Comparison of ENCODE assay signal across 20 cellular contexts in genomic region chr3:128468285-128468790, GRCh38. TPM values are rescaled to one million over a fixed set of nuclear protein-coding genes. Genes with fewer than 3 reads are reported as not detected.
A peak's percentile ranks its signal among the peaks of the same experiment; 100 is the strongest.
DNase-seq lines count a peak whose midpoint lies in the region; ATAC-seq, FAIRE-seq and TF ChIP-seq lines count a peak whose summit lies in the region.
"Had no signal": no experiment of that assay in that cellular context is flagged by ENCODE, and none has a peak within 500 bp of the region (broad histone marks: within the 10 kb centered on the region; RNA-seq: fewer than 3 reads in every experiment).

No MANE protein-coding gene starts in this region.

- no peaks in the 10 kb centered on the region for H4K20me1 ChIP-seq in HepG2 (ENCODE audit: insufficient read depth, low read length)
- H4K20me1 ChIP-seq in K562 (replicated peaks; ENCODE audit: control insufficient read depth, insufficient read depth, low read length), result no peaks in the 10 kb centered on the region
- H4K20me1 ChIP-seq: BLaER1 had no signal

- TF ChIP-seq EP300 in HepG2 (IDR thresholded peaks at IDR 0.05; ENCODE audit: low read depth in 2 of 2, low read length in 2 of 2), result no peak
- TF ChIP-seq EP300 in HepG2 (CRISPR knock-in tag; IDR thresholded peaks at IDR 0.05; ENCODE audit: borderline replicate concordance), result no peak
- TF ChIP-seq EP300 in K562 (IDR thresholded peaks at IDR 0.05; ENCODE audit: low read length), result no peak

- POLR2A ChIA-PET in HepG2 (lab: Yijun Ruan, JAX), result no interaction called here
- POLR2A ChIA-PET in K562 (lab: Yijun Ruan, JAX), result interaction anchor here (0.7 to 1.6 kb wide), 4 partner anchors 9 to 35 kb away, joined by 3 to 7 read pairs (median 3); no protein-coding TSS in a partner anchor

- H3K36me3 ChIP-seq in HepG2 (replicated peaks in 1 of 2; ENCODE audit: control insufficient read depth in 1 of 2, insufficient read depth in 2 of 2, low read length in 2 of 2) (no peaks in the 10 kb centered on the region), right lobe of liver (no peaks in the 10 kb centered on the region), K562 (ENCODE audit: control insufficient read depth, insufficient read depth, low read length) (no peaks in the 10 kb centered on the region)
- H3K36me3 ChIP-seq: BLaER1 had no signal

- no peaks in the 10 kb centered on the region for H3K79me2 ChIP-seq in HepG2 (ENCODE audit: insufficient read depth, low read length)
- no peaks in the 10 kb centered on the region for H3K79me2 ChIP-seq in K562 (ENCODE audit: control insufficient read depth, insufficient read depth, low read length)

- H3K4me1 ChIP-seq in HepG2 (ENCODE audit: insufficient read depth, low read length) (no peaks in the 10 kb centered on the region; the same call in 1 of the 2 replicates), right lobe of liver (no peaks in the 10 kb centered on the region), K562 (replicated peaks in 1 of 2; ENCODE audit: control insufficient read depth in 2 of 2, insufficient read depth in 2 of 2, low read length in 2 of 2) (peaks cover 15 to 30% of the 10 kb centered on the region in 2 experiments; a peak in 4 of 5 replicates)

- H3K9me3 ChIP-seq in HepG2 (ENCODE audit: low read length) (no peaks in the 10 kb centered on the region), right lobe of liver (no peaks in the 10 kb centered on the region), K562 (replicated peaks; ENCODE audit: control insufficient read depth, insufficient read depth, low read depth, low read length) (no peaks in the 10 kb centered on the region)
- H3K9me3 ChIP-seq: BLaER1 had no signal

- TF ChIP-seq RAD21 in HepG2 (CRISPR knock-in tag; IDR thresholded peaks at IDR 0.05) (no peak), K562 (CRISPR knock-in tag; conservative IDR thresholded peaks at IDR 0.05 in 1 of 2, IDR thresholded peaks at IDR 0.05 in 1 of 2) (no peak)

- H3K9me1 ChIP-seq in K562 (ENCODE audit: control insufficient read depth, insufficient read depth, low read length), result peaks cover 3% of the 10 kb centered on the region

- no peak for TF ChIP-seq CTCF in HepG2 (CRISPR knock-in tag; IDR thresholded peaks at IDR 0.05)
- no peak for TF ChIP-seq CTCF in right lobe of liver (IDR thresholded peaks at IDR 0.05)
- no peak for TF ChIP-seq CTCF in K562 (IDR thresholded peaks at IDR 0.05 in 2 of 3, conservative IDR thresholded peaks at IDR 0.05 in 1 of 3; ENCODE audit: insufficient read depth in 2 of 3, low read depth in 1 of 3, low read length in 3 of 3)
- TF ChIP-seq CTCF in coronary artery (IDR thresholded peaks at IDR 0.05), result no peak

- no peak overlapping the region for H3K9ac ChIP-seq in HepG2 (ENCODE audit: insufficient read depth, low read depth, low read length)
- no peak overlapping the region for H3K9ac ChIP-seq in K562 (ENCODE audit: insufficient read depth in 1 of 2, low read depth in 2 of 2, low read length in 2 of 2)
- H3K9ac ChIP-seq: BLaER1 had no signal

- TF ChIP-seq POLR2A in HepG2 (IDR thresholded peaks at IDR 0.05; ENCODE audit: insufficient read depth in 1 of 2, low read depth in 2 of 2, low read length in 2 of 2), result no peak
- TF ChIP-seq POLR2A in right lobe of liver (IDR thresholded peaks at IDR 0.05), result no peak
- TF ChIP-seq POLR2A in K562 (conservative IDR thresholded peaks at IDR 0.05), result no peak

- intact Hi-C loops in HepG2 (cut with micrococcal nuclease; ENCODE audit: unreplicated experiment) (no loop called here), right lobe of liver (cut with DNase I) (no loop called here), K562 (cut with micrococcal nuclease) (no loop called here)

- H3K4me2 ChIP-seq in HepG2 (ENCODE audit: low read depth, low read length) (no peak overlapping the region), K562 (ENCODE audit: insufficient read depth, low read length) (no peak overlapping the region)
- H3K4me2 ChIP-seq: BLaER1 had no signal

- no peak overlapping the region for H3K4me3 ChIP-seq in HepG2 (replicated peaks in 1 of 3; ENCODE audit: insufficient read depth in 1 of 3, low read depth in 2 of 3, low read length in 3 of 3)
- H3K4me3 ChIP-seq in right lobe of liver, result no peak overlapping the region
- H3K4me3 ChIP-seq in K562, result no peak overlapping the region
- H3K4me3 ChIP-seq in coronary artery, result no peak overlapping the region
- H3K4me3 ChIP-seq: BLaER1 had no signal

- in situ Hi-C loops in HepG2 (cut with HindIII; ENCODE audit: extremely low pct_ligation_motif_present, low pct_unique_long_range_greater_than_20kb) (no loop called here), K562 (cut with MboI) (no loop called here)

- no peak for ATAC-seq in HepG2
- no peak for ATAC-seq in right lobe of liver
- ATAC-seq in K562, result no peak
- no peak for ATAC-seq in HG02938 (IDR thresholded peaks at IDR 0.05; ENCODE audit: unreplicated experiment)

- H2AFZ ChIP-seq in HepG2 (ENCODE audit: low read length) (no peak overlapping the region), K562 (ENCODE audit: low read depth, low read length) (no peak overlapping the region)

- 25% methylated on average over 12 of the region's 17 CpGs for WGBS in HepG2 (ENCODE audit: low lambda C conversion rate)
- WGBS in right lobe of liver (ENCODE audit: insufficient coverage, low coverage, low lambda C conversion rate, missing lambda C conversion rate), result 40% methylated on average over 1 of the region's 17 CpGs
- 53% methylated on average over 15 of the region's 17 CpGs for whole genome bisulfite sequencing in K562 (ENCODE audit: insufficient coverage, low coverage, missing lambda C conversion rate)

- FAIRE-seq in HepG2 (lab: Jason Lieb, UNC) (no peak), K562 (lab: Jason Lieb, UNC) (no peak)
- FAIRE-seq: G401.6, GM12891, GM19239, H1 had no signal

- H3K27ac ChIP-seq in HepG2 (ENCODE audit: extremely low read length, insufficient read depth, low read length), result no peak overlapping the region
- no peak overlapping the region for H3K27ac ChIP-seq in right lobe of liver
- no peak overlapping the region for H3K27ac ChIP-seq in K562 (ENCODE audit: extremely low read depth, low read depth, low read length)
- no peak overlapping the region for H3K27ac ChIP-seq in coronary artery
- H3K27ac ChIP-seq: 22Rv1, BLaER1 had no signal

- H3K27me3 ChIP-seq in HepG2 (ENCODE audit: control insufficient read depth in 1 of 2, insufficient read depth in 2 of 2, low read length in 2 of 2), result peaks cover 15 to 90% of the 10 kb centered on the region in 2 experiments
- H3K27me3 ChIP-seq in right lobe of liver, result no peaks in the 10 kb centered on the region
- H3K27me3 ChIP-seq in K562 (ENCODE audit: control insufficient read depth in 2 of 2, insufficient read depth in 2 of 2, low read length in 2 of 2), result peaks cover 4 to 21% of the 10 kb centered on the region in 2 experiments; a peak in 4 of 5 replicates
- H3K27me3 ChIP-seq: BLaER1 had no signal

- DNase-seq in HepG2 (ENCODE audit: low spot score), result no peak
- no peak for DNase-seq in right lobe of liver
- peak; percentile 95 for DNase-seq in SK-N-DZ (ENCODE audit: low spot score)
- DNase-seq in K562 (ENCODE audit: extremely low read depth in 1 of 4, low spot score in 3 of 4), result no peak
- DNase-seq in NCI-H748 treated with DMSO at 0.1 percent for 48 hours (lab: John Stamatoyannopoulos, UW), result no peak
- DNase-seq in CD1c-positive myeloid dendritic cell (ENCODE audit: extremely low spot score), result no peak
- DNase-seq in coronary artery (ENCODE audit: low spot score), result no peak
- DNase-seq: CD4-positive, CD25-positive, alpha-beta regulatory T cell; DMS79 treated with DMSO at 0.1 percent for 48 hours; EL; HCEC 1CT had no signal

- CTCF ChIA-PET in HepG2 (lab: Yijun Ruan, JAX; ENCODE audit: low intra/inter-chr PET ratio, low total read pairs), result no interaction called here
- CTCF ChIA-PET in K562 (lab: Yijun Ruan, JAX; ENCODE audit: low intra/inter-chr PET ratio), result no interaction called here

- BruUV-seq in HepG2 (replicated peaks; lab: Mats Ljungman, UMichigan), result no TSS peak
- BruUV-seq in K562 (replicated peaks; lab: Mats Ljungman, UMichigan), result no TSS peak

RNA-seq across cellular contexts. Expression of gene DNAJB8, which starts 1.6 kb away (rescaled TPM):
- total RNA-seq in HepG2 (2016; rRNA removed; fragmentation: Illumina TruSeq; extraction: Trizol) (not detected in 2 replicates), right lobe of liver (not detected), K562 (2014; rRNA removed) (0.04 TPM in 1 of 2 replicates, not detected in the other), K562 (2014; rRNA removed; fragmentation: Illumina TruSeq; extraction: Trizol) (not detected in 2 replicates), K562 (2015; rRNA removed; fragmentation: Illumina TruSeq; extraction: Trizol) (not detected in 2 replicates), K562 (2021) (not detected in 2 replicates)
- not detected in 2 replicates for total RNA-seq in HepG2 (2016; cell fraction: cytosol; rRNA removed; fragmentation: Illumina TruSeq; extraction: Trizol; ENCODE audit: low read depth)
- not detected in 2 replicates for total RNA-seq in HepG2 (2016; cell fraction: insoluble cytoplasmic fraction; rRNA removed; fragmentation: Illumina TruSeq; extraction: Trizol)
- not detected in 2 replicates for total RNA-seq in HepG2 (2016; cell fraction: membrane; rRNA removed; fragmentation: Illumina TruSeq; extraction: Trizol)
- not detected in 2 replicates for total RNA-seq in HepG2 (2016; cell fraction: nucleus; rRNA removed; fragmentation: Illumina TruSeq; extraction: Trizol)
- polyA plus RNA-seq in HepG2 (2011; rRNA removed) (not detected in 2 replicates), K562 (2011; rRNA removed) (not detected in 2 replicates), K562 (2014; fragmentation: Illumina TruSeq; extraction: Trizol) (not detected in 2 replicates), K562 (2014; fragmentation: Nextera tagmentation; extraction: Ambion mirVana) (not detected), K562 (2014; rRNA removed) (not detected in 2 replicates)
- not detected in 2 replicates for polyA plus RNA-seq in HepG2 (2011; cell fraction: cytosol; rRNA removed)
- not detected in 2 replicates for polyA plus RNA-seq in HepG2 (2011; cell fraction: nucleus; rRNA removed)
- not detected in 2 replicates for polyA plus RNA-seq in HepG2 (2012)
- polyA plus RNA-seq in HepG2 (2016; cell fraction: cytosol; fragmentation: Illumina TruSeq; extraction: Trizol; ENCODE audit: low read depth), result not detected in 2 replicates
- not detected in 2 replicates for polyA plus RNA-seq in HepG2 (2016; cell fraction: insoluble cytoplasmic fraction; fragmentation: Illumina TruSeq; extraction: Trizol; ENCODE audit: low read depth)
- not detected in 2 replicates for polyA plus RNA-seq in HepG2 (2016; cell fraction: membrane; fragmentation: Illumina TruSeq; extraction: Trizol; ENCODE audit: low read depth)
- not detected in 2 replicates for polyA plus RNA-seq in HepG2 (2016; cell fraction: nucleus; fragmentation: Illumina TruSeq; extraction: Trizol; ENCODE audit: insufficient read depth, low read depth)
- polyA minus RNA-seq in HepG2 (2011; rRNA and poly(A)+ RNA removed; ENCODE audit: low replicate concordance), result not detected in 2 replicates
- polyA minus RNA-seq in HepG2 (2011; cell fraction: cytosol; rRNA and poly(A)+ RNA removed), result not detected in 2 replicates
- polyA minus RNA-seq in HepG2 (2011; cell fraction: nucleus; rRNA and poly(A)+ RNA removed), result not detected in 2 replicates
- polyA plus RNA-seq in SK-N-DZ (2014; cell fraction: cytosol; rRNA removed), result not detected in 2 replicates
- not detected in 2 replicates for polyA plus RNA-seq in SK-N-DZ (2014; cell fraction: nucleus; rRNA removed)
- not detected in 2 replicates for total RNA-seq in K562 (2011; cell fraction: chromatin; rRNA removed; ENCODE audit: low replicate concordance)
- not detected in 2 replicates for total RNA-seq in K562 (2011; cell fraction: nucleolus; rRNA removed)
- not detected in 2 replicates for total RNA-seq in K562 (2011; cell fraction: nucleoplasm; rRNA removed)
- not detected in 2 replicates for polyA plus RNA-seq in K562 (2011; cell fraction: cytosol; rRNA removed)
- not detected in 2 replicates for polyA plus RNA-seq in K562 (2011; cell fraction: nucleus; rRNA removed)
- not detected in 2 replicates for polyA plus RNA-seq in K562 (2012)
- polyA minus RNA-seq in K562 (2011; rRNA and poly(A)+ RNA removed), result not detected in 2 replicates
- not detected in 2 replicates for polyA minus RNA-seq in K562 (2011; cell fraction: cytosol; rRNA and poly(A)+ RNA removed)
- not detected in 2 replicates for polyA minus RNA-seq in K562 (2011; cell fraction: nucleus; rRNA and poly(A)+ RNA removed)
- total RNA-seq: A673; CD4-positive, CD25-positive, alpha-beta regulatory T cell; H1; HT1080 had no signal
- polyA plus RNA-seq: CD4-positive, CD25-positive, alpha-beta regulatory T cell; H1 had no signal

RNA-seq across cellular contexts. Expression of gene GATA2, which starts 24.7 kb away (rescaled TPM):
- total RNA-seq in HepG2 (2016; rRNA removed; fragmentation: Illumina TruSeq; extraction: Trizol), result 4.7 and 6.2 TPM in 2 replicates
- total RNA-seq in HepG2 (2016; cell fraction: cytosol; rRNA removed; fragmentation: Illumina TruSeq; extraction: Trizol; ENCODE audit: low read depth), result 1.6 and 1.7 TPM in 2 replicates
- total RNA-seq in HepG2 (2016; cell fraction: insoluble cytoplasmic fraction; rRNA removed; fragmentation: Illumina TruSeq; extraction: Trizol), result 3.4 and 6.3 TPM in 2 replicates
- 4.7 and 5.3 TPM in 2 replicates for total RNA-seq in HepG2 (2016; cell fraction: membrane; rRNA removed; fragmentation: Illumina TruSeq; extraction: Trizol)
- 5.3 and 7.2 TPM in 2 replicates for total RNA-seq in HepG2 (2016; cell fraction: nucleus; rRNA removed; fragmentation: Illumina TruSeq; extraction: Trizol)
- 3.4 and 3.5 TPM in 2 replicates for polyA plus RNA-seq in HepG2 (2011; rRNA removed)
- 2.0 and 3.5 TPM in 2 replicates for polyA plus RNA-seq in HepG2 (2011; cell fraction: cytosol; rRNA removed)
- polyA plus RNA-seq in HepG2 (2011; cell fraction: nucleus; rRNA removed), result 9.7 and 17.3 TPM in 2 replicates
- 2.2 and 2.3 TPM in 2 replicates for polyA plus RNA-seq in HepG2 (2012)
- polyA plus RNA-seq in HepG2 (2016; cell fraction: cytosol; fragmentation: Illumina TruSeq; extraction: Trizol; ENCODE audit: low read depth), result 1.4 and 2.2 TPM in 2 replicates
- 9.5 and 11.1 TPM in 2 replicates for polyA plus RNA-seq in HepG2 (2016; cell fraction: insoluble cytoplasmic fraction; fragmentation: Illumina TruSeq; extraction: Trizol; ENCODE audit: low read depth)
- polyA plus RNA-seq in HepG2 (2016; cell fraction: membrane; fragmentation: Illumina TruSeq; extraction: Trizol; ENCODE audit: low read depth), result 4.3 and 4.5 TPM in 2 replicates
- 16.4 and 19.9 TPM in 2 replicates for polyA plus RNA-seq in HepG2 (2016; cell fraction: nucleus; fragmentation: Illumina TruSeq; extraction: Trizol; ENCODE audit: insufficient read depth, low read depth)
- 4.7 and 24.9 TPM in 2 replicates for polyA minus RNA-seq in HepG2 (2011; rRNA and poly(A)+ RNA removed; ENCODE audit: low replicate concordance)
- 3.4 and 3.9 TPM in 2 replicates for polyA minus RNA-seq in HepG2 (2011; cell fraction: cytosol; rRNA and poly(A)+ RNA removed)
- polyA minus RNA-seq in HepG2 (2011; cell fraction: nucleus; rRNA and poly(A)+ RNA removed), result 1.2 and 5.0 TPM in 2 replicates
- total RNA-seq in right lobe of liver, result 1 to 10 TPM in 2 of 6 experiments, under 1 TPM in 4; 0.60 to 1.3 (median 0.76) TPM
- polyA plus RNA-seq in SK-N-DZ (2014; cell fraction: cytosol; rRNA removed), result 116 and 129 TPM in 2 replicates
- polyA plus RNA-seq in SK-N-DZ (2014; cell fraction: nucleus; rRNA removed), result 130 and 136 TPM in 2 replicates
- 49.8 and 107 TPM in 2 replicates for total RNA-seq in K562 (2011; cell fraction: chromatin; rRNA removed; ENCODE audit: low replicate concordance)
- total RNA-seq in K562 (2011; cell fraction: nucleolus; rRNA removed), result 84.0 and 88.4 TPM in 2 replicates
- 50.5 and 57.9 TPM in 2 replicates for total RNA-seq in K562 (2011; cell fraction: nucleoplasm; rRNA removed)
- 86.9 and 125 TPM in 2 replicates for total RNA-seq in K562 (2014; rRNA removed)
- 32.6 and 32.8 TPM in 2 replicates for total RNA-seq in K562 (2014; rRNA removed; fragmentation: Illumina TruSeq; extraction: Trizol)
- total RNA-seq in K562 (2015; rRNA removed; fragmentation: Illumina TruSeq; extraction: Trizol), result 50.8 and 55.3 TPM in 2 replicates
- 215 and 218 TPM in 2 replicates for total RNA-seq in K562 (2021)
- polyA plus RNA-seq in K562 (2011; rRNA removed), result 28.9 and 29.6 TPM in 2 replicates
- 29.6 and 67.6 TPM in 2 replicates for polyA plus RNA-seq in K562 (2011; cell fraction: cytosol; rRNA removed)
- polyA plus RNA-seq in K562 (2011; cell fraction: nucleus; rRNA removed), result 108 and 210 TPM in 2 replicates
- polyA plus RNA-seq in K562 (2012), result 126 and 159 TPM in 2 replicates
- 74.6 and 129 TPM in 2 replicates for polyA plus RNA-seq in K562 (2014; fragmentation: Illumina TruSeq; extraction: Trizol)
- polyA plus RNA-seq in K562 (2014; fragmentation: Nextera tagmentation; extraction: Ambion mirVana), result 10 to 100 TPM in 1 of 2 experiments, 1 to 10 TPM in 1; 8.5 to 11.6 TPM
- polyA plus RNA-seq in K562 (2014; rRNA removed), result 113 and 118 TPM in 2 replicates
- polyA minus RNA-seq in K562 (2011; rRNA and poly(A)+ RNA removed), result 12.2 and 21.4 TPM in 2 replicates
- 57.2 and 76.2 TPM in 2 replicates for polyA minus RNA-seq in K562 (2011; cell fraction: cytosol; rRNA and poly(A)+ RNA removed)
- polyA minus RNA-seq in K562 (2011; cell fraction: nucleus; rRNA and poly(A)+ RNA removed), result 42.5 and 50.0 TPM in 2 replicates
- polyA plus RNA-seq: CD4-positive, CD25-positive, alpha-beta regulatory T cell had no signal

Comparison
In these comparisons a context has a peak if more than half of its experiments do, and no peak if none do; other contexts are left out.
1. Of the 241 proteins assayed by ChIP-seq in both HepG2 and K562: peak only in HepG2: none; only in K562: ZFP36; in both: none; in neither: 239; mixed calls (peak in some experiments, not most) for 1.